Comparison of ENCODE assay signal across 30 cellular contexts in the genomic region with DNA sequence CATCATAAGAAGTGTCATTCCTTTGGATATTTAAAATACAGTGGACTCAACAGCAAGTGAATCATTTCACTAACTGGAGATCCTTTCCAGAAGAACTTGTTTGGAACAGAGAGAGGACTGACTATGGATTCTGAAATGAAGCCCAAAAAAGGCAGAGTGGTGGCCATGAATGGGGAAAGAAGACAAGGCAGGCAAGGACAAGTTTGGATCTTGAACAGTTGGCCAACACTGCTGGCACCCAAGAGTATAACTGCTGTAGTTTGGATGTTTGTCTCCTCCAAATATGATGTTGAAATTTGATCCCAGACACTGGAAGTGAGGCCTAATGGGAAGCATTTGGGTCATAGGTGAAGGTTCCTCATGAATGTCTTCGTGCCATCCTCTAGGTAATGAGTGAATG.
"Had no signal": no experiment of that assay in that cellular context is flagged by ENCODE, and none has a peak within 500 bp of the region (broad histone marks: within the 10 kb centered on the region; RNA-seq: fewer than 3 reads in every experiment).

No MANE protein-coding gene starts in this region.

- H3K79me2 ChIP-seq: parathyroid adenoma had no signal

- H3K9me3 ChIP-seq: ovary, prostate gland, right lobe of liver, testis, upper lobe of right lung, uterus had no signal

- H3K9ac ChIP-seq: neural progenitor cell, parathyroid adenoma had no signal

- H3K4me3 ChIP-seq: neural progenitor cell, ovary, prostate gland, right atrium auricular region, right lobe of liver, skin epidermis, smooth muscle cell, spleen, suprapubic skin, testis, tibial artery, transverse colon, upper lobe of right lung, uterus had no signal

- H3K27ac ChIP-seq: neural progenitor cell, ovary, parathyroid adenoma, prostate gland, right atrium auricular region, right lobe of liver, skin epidermis, spleen, suprapubic skin, testis, tibial artery, transverse colon, upper lobe of right lung, uterus had no signal

- DNase-seq: naive thymus-derived CD4-positive, alpha-beta T cell; natural killer cell; occipital lobe; ovary; posterior cingulate gyrus; retina; right lobe of liver; spleen; stimulated activated CD4-positive, alpha-beta T cell treated with anti-CD3 and anti-CD28 coated beads, Interleukin-12 subunit alpha, Interleukin-12 subunit beta, amount 100 ng/mL, for 4 hours; stimulated activated CD4-positive, alpha-beta T cell treated with anti-CD3 and anti-CD28 coated beads, Interleukin-1b, Interleukin-23, amount 100 ng/mL, for 48 hours; stimulated activated CD4-positive, alpha-beta T cell treated with anti-CD3 and anti-CD28 coated beads, Interleukin-4, amount 100 ng/mL, for 1 hour; stimulated activated CD4-positive, alpha-beta T cell treated with anti-CD3 and anti-CD28 coated beads, Interleukin-4, amount 100 ng/mL, for 4 hours; stimulated activated CD8-positive, alpha-beta memory T cell treated with anti-CD3 and anti-CD28 coated beads, Interleukin-4, amount 100 ng/mL, for 48 hours; stimulated activated naive CD4-positive, alpha-beta T cell; stimulated activated naive CD8-positive, alpha-beta T cell treated with anti-CD3 and anti-CD28 coated beads, Interleukin-15, amount 100 ng/mL, for 72 hours; stimulated activated naive CD8-positive, alpha-beta T cell treated with anti-CD3 and anti-CD28 coated beads, Interleukin-15, Interleukin-2, amounts not matched to agents 100 U/mL and 50 U/mL, for 24 hours; substantia nigra; testis; transverse colon; upper lobe of right lung; uterus had no signal

- H2AFZ ChIP-seq: neural progenitor cell, parathyroid adenoma had no signal

- ATAC-seq: naive thymus-derived CD4-positive, alpha-beta T cell; natural killer cell; right lobe of liver; stimulated activated memory B cell treated with anti-CD40 and anti-IgM and Interleukin-4, amounts not matched to agents 10 μg/mL and 1 μg/mL and 100 μg/mL, for 72 hours; stimulated activated naive CD8-positive, alpha-beta T cell treated with anti-CD3 and anti-CD28 coated beads, Interleukin-15, amount 100 ng/mL, for 72 hours; stimulated activated naive CD8-positive, alpha-beta T cell treated with anti-CD3 and anti-CD28 coated beads, Interleukin-15, Interleukin-2, amounts not matched to agents 100 U/mL and 50 U/mL, for 24 hours; upper lobe of right lung had no signal

- H3K27me3 ChIP-seq: neural progenitor cell, ovary, right atrium auricular region, right lobe of liver, spleen, suprapubic skin, testis, tibial artery, transverse colon, upper lobe of right lung, uterus had no signal

- H3K4me1 ChIP-seq: parathyroid adenoma, prostate gland, right atrium auricular region, right lobe of liver, spleen, suprapubic skin, testis, transverse colon, upper lobe of right lung, uterus had no signal

- H3K36me3 ChIP-seq: neural progenitor cell, ovary, prostate gland, right atrium auricular region, right lobe of liver, spleen, suprapubic skin, tibial artery, transverse colon, upper lobe of right lung, uterus had no signal

- H3K4me2 ChIP-seq: neural progenitor cell, smooth muscle cell had no signal
